Comparison of ENCODE assay signal across 33 cellular contexts in the genomic region with DNA sequence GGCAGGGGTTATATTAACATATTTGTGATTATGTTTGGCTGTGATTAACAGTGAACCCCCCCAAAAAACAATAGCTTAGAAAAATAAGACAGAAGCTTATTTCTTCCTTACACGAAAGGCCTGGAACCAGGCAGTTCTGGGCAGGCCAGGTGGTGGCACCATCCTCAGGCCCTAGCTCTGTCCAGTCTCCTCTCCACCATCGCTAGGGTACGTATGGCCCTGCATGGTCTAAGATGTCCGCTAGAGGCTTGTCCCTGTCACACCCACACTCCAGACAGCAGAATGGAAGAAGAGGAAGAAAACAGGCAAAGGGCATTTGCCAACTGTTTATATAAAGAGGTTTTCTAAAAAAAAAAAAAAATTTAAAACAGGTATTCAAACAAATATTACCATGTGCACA. TPM values are rescaled to one million over a fixed set of nuclear protein-coding genes. Genes with fewer than 3 reads are reported as not detected.
A peak's percentile ranks its signal among the peaks of the same experiment; 100 is the strongest.
DNase-seq lines count a peak whose midpoint lies in the region; TF ChIP-seq lines count a peak whose summit lies in the region.
"Had no signal": no experiment of that assay in that cellular context is flagged by ENCODE, and none has a peak within 500 bp of the region (broad histone marks: within the 10 kb centered on the region; RNA-seq: fewer than 3 reads in every experiment).

No MANE protein-coding gene starts in this region.

- H3K4me1 Mint-ChIP-seq in H9: peaks cover 17 to 26% of the 10 kb centered on the region in 2 experiments
- H3K4me1 Mint-ChIP-seq: activated CD4-positive, alpha-beta T cell treated with anti-CD3 and anti-CD28 coated beads, Interleukin-2, amount 10 ng/mL, durations not matched to agents 7 days and 5 days; CD8-positive, alpha-beta memory T cell had no signal

- no peak overlapping the region for H3K4me3 ChIP-seq in BLaER1 treated with 17β-estradiol and CSF1 and Interleukin-3, amounts not matched to agents 10 nM and 100 nM
- H3K4me3 ChIP-seq: HAP-1, left ventricle myocardium inferior, MG63, psoas muscle, tibial nerve had no signal

- no CpG with 5 or more reads among the region's 4 CpGs for WGBS in H9 (ENCODE audit: extremely low coverage, insufficient read length, low lambda C conversion rate)

- no peak overlapping the region for H4K8ac ChIP-seq in H9 (replicated peaks; ENCODE audit: insufficient read length, low read depth, low read length)

- no peaks in the 10 kb centered on the region for H3K23me2 ChIP-seq in H9 (ENCODE audit: insufficient read length, low read depth, low read length, poor library complexity, severe bottlenecking)

- no peak overlapping the region for H2AK5ac ChIP-seq in H9 (ENCODE audit: insufficient read length, low read length)

- no peak overlapping the region for H3T11ph ChIP-seq in H9 (ENCODE audit: low read length)

- peak overlapping the region in 9 of 11 experiments; percentile 60 to 86 (median 79); a peak in 19 of 22 replicates for H3K4me2 ChIP-seq in BLaER1 treated with 17β-estradiol and CSF1 and Interleukin-3, amounts not matched to agents 10 nM and 100 nM
- no peak overlapping the region for H3K4me2 ChIP-seq in H9 (ENCODE audit: insufficient read depth, insufficient read length, low read length)
- H3K4me2 ChIP-seq: KMS-11 had no signal

- no peaks in the 10 kb centered on the region for H3K27me3 ChIP-seq in BLaER1 treated with 17β-estradiol and CSF1 and Interleukin-3, amounts not matched to agents 10 nM and 100 nM
- H3K27me3 ChIP-seq in H9 (ENCODE audit: insufficient read depth, low read length): no peaks in the 10 kb centered on the region
- H3K27me3 ChIP-seq: MG63, tibial nerve had no signal

- H3K56ac ChIP-seq in H9 (ENCODE audit: insufficient read length, low read depth, low read length): no peak overlapping the region

- H2AFZ ChIP-seq in H9 (ENCODE audit: low read length): no peak overlapping the region

- H4K20me1 ChIP-seq in BLaER1 treated with 17β-estradiol and CSF1 and Interleukin-3, amounts not matched to agents 10 nM and 100 nM: no peaks in the 10 kb centered on the region
- H4K20me1 ChIP-seq in H9 (ENCODE audit: control insufficient read depth, insufficient read depth, insufficient read length): no peaks in the 10 kb centered on the region

- H3K36me3 Mint-ChIP-seq in H9 (ENCODE audit: insufficient read depth in 1 of 3, low read depth in 3 of 3): no peaks in the 10 kb centered on the region; a peak in 1 of 7 replicates
- H3K36me3 Mint-ChIP-seq: activated naive CD8-positive, alpha-beta T cell treated with anti-CD3 and anti-CD28 coated beads, Interleukin-2, amount 10 ng/mL, durations not matched to agents 7 days and 5 days; CD8-positive, alpha-beta memory T cell had no signal

- peak; percentile 37 for TF ChIP-seq CTCF in H9 (conservative IDR thresholded peaks at IDR 0.05)

- no peak overlapping the region for H3K4me3 Mint-ChIP-seq in H9
- H3K4me3 Mint-ChIP-seq: activated CD4-positive, alpha-beta T cell treated with anti-CD3 and anti-CD28 coated beads, Interleukin-2, amount 10 ng/mL, durations not matched to agents 7 days and 5 days; activated naive CD8-positive, alpha-beta T cell treated with anti-CD3 and anti-CD28 coated beads, Interleukin-2, amount 10 ng/mL, durations not matched to agents 7 days and 5 days; activated T-cell treated with anti-CD3 and anti-CD28 coated beads, Interleukin-2, amount 50 U/mL, for 4 hours; CD8-positive, alpha-beta memory T cell had no signal

- no peak overlapping the region for H3K23ac ChIP-seq in H9 (ENCODE audit: insufficient read length, low read depth, low read length)

- peaks cover 6% of the 10 kb centered on the region for H3K27me3 Mint-ChIP-seq in H9 (ENCODE audit: low read depth)

- H4K91ac ChIP-seq in H9 (ENCODE audit: insufficient read length, low read depth, low read length): no peak overlapping the region

- no peak overlapping the region for H2BK12ac ChIP-seq in H9 (ENCODE audit: insufficient read length, low read depth, low read length)

- H2BK20ac ChIP-seq in H9 (ENCODE audit: low read depth, low read length, poor library complexity, severe bottlenecking): no peak overlapping the region

- no peaks in the 10 kb centered on the region for H3K79me2 ChIP-seq in H9 (ENCODE audit: insufficient read depth, low read length)

- no peak overlapping the region for H2BK15ac ChIP-seq in H9 (ENCODE audit: low read depth, low read length)

- no peak overlapping the region for H2BK120ac ChIP-seq in H9 (ENCODE audit: low read depth, low read length, poor library complexity, severe bottlenecking)

- H3K79me1 ChIP-seq in H9 (ENCODE audit: insufficient read depth, low read depth, low read length, poor library complexity, severe bottlenecking): no peaks in the 10 kb centered on the region

- H3K4ac ChIP-seq in H9 (ENCODE audit: low read depth, low read length): no peak overlapping the region

- no peaks in the 10 kb centered on the region for H3K9me3 ChIP-seq in BLaER1 treated with 17β-estradiol and CSF1 and Interleukin-3, amounts not matched to agents 10 nM and 100 nM (replicated peaks in 1 of 11)
- H3K9me3 ChIP-seq in H9 (ENCODE audit: control insufficient read depth, low read depth, low read length): no peaks in the 10 kb centered on the region
- H3K9me3 ChIP-seq: HAP-1, left ventricle myocardium inferior, MG63, psoas muscle, tibial nerve had no signal

- DNase-seq in H9 (peak; percentile 48), SK-MEL-5 (ENCODE audit: low read depth, low spot score) (peak; percentile 49), iPS-NIHi7 (ENCODE audit: extremely low spot score) (peak; percentile 35), DMS53 (lab: John Stamatoyannopoulos, UW) (no peak), kidney tubule cell (ENCODE audit: low spot score) (no peak), NCI-H2107 treated with DMSO at 0.1 percent for 48 hours (lab: John Stamatoyannopoulos, UW; ENCODE audit: unreplicated experiment) (no peak)
- DNase-seq in activated CD4-positive, alpha-beta T cell treated with anti-CD3 and anti-CD28 coated beads for 48 hours: no peak
- DNase-seq: activated CD4-positive, alpha-beta T cell treated with anti-CD3 and anti-CD28 coated beads, Interleukin-2, amount 10 ng/mL, durations not matched to agents 7 days and 5 days; activated gamma-delta T cell treated with Interleukin-2 at 50 U/mL for 16 hours; activated naive CD8-positive, alpha-beta T cell treated with anti-CD3 and anti-CD28 coated beads, Interleukin-2, amount 10 ng/mL, durations not matched to agents 7 days and 5 days; activated T-cell treated with anti-CD3 and anti-CD28 coated beads, Interleukin-2, amount 50 U/mL, for 4 hours; aorta; CD8-positive, alpha-beta memory T cell; DMS 273 treated with DMSO at 0.1 percent for 48 hours; effector CD4-positive, alpha-beta T cell; EL; hypothalamus; left ventricle myocardium inferior; MG63; NCI-H1417; NCI-H2081; nucleus accumbens; psoas muscle; Right ventricle myocardium superior; stimulated activated CD4-positive, alpha-beta T cell treated with anti-CD3 and anti-CD28 coated beads, Interleukin-15, amount 100 ng/mL, for 24 hours; stimulated activated CD4-positive, alpha-beta T cell treated with anti-CD3 and anti-CD28 coated beads, Interleukin-4, amount 100 ng/mL, for 4 hours; T-helper 9 cell had no signal

- no peaks in the 10 kb centered on the region; a peak in 1 of 5 replicates for H3K9me3 Mint-ChIP-seq in H9
- H3K9me3 Mint-ChIP-seq: activated CD4-positive, alpha-beta T cell treated with anti-CD3 and anti-CD28 coated beads, Interleukin-2, amount 10 ng/mL, durations not matched to agents 7 days and 5 days; activated naive CD8-positive, alpha-beta T cell treated with anti-CD3 and anti-CD28 coated beads, Interleukin-2, amount 10 ng/mL, durations not matched to agents 7 days and 5 days; activated T-cell treated with anti-CD3 and anti-CD28 coated beads, Interleukin-2, amount 50 U/mL, for 4 hours; CD8-positive, alpha-beta memory T cell had no signal

- no peak overlapping the region for H2BK5ac ChIP-seq in H9 (ENCODE audit: insufficient read length, low read length)

- H4K5ac ChIP-seq in H9 (ENCODE audit: insufficient read length, low read depth, low read length): no peak overlapping the region

- H3K18ac ChIP-seq in H9 (ENCODE audit: insufficient read length, low read depth, low read length): no peak overlapping the region

- H3K36me3 ChIP-seq in BLaER1 treated with 17β-estradiol and CSF1 and Interleukin-3, amounts not matched to agents 10 nM and 100 nM: no peaks in the 10 kb centered on the region
- H3K36me3 ChIP-seq: HAP-1, left ventricle myocardium inferior, MG63, tibial nerve had no signal

- peaks cover 12 to 97% (median 90%) of the 10 kb centered on the region in 10 experiments; a peak in 19 of 20 replicates for H3K4me1 ChIP-seq in BLaER1 treated with 17β-estradiol and CSF1 and Interleukin-3, amounts not matched to agents 10 nM and 100 nM
- no peaks in the 10 kb centered on the region; the same call in 1 of the 2 replicates for H3K4me1 ChIP-seq in H9 (ENCODE audit: insufficient read depth, low read length)
- H3K4me1 ChIP-seq: HAP-1, left ventricle myocardium inferior, psoas muscle had no signal

- peak overlapping the region; percentile 65 to 94 (median 87) for H3K27ac ChIP-seq in BLaER1 treated with 17β-estradiol and CSF1 and Interleukin-3, amounts not matched to agents 10 nM and 100 nM
- no peak overlapping the region for H3K27ac ChIP-seq in H9 (ENCODE audit: insufficient read length, low read depth, low read length)
- H3K27ac ChIP-seq: KMS-11, left ventricle myocardium inferior, psoas muscle, tibial nerve had no signal

- peak overlapping the region in 9 of 11 experiments; percentile 65 to 80 (median 74); a peak in 16 of 22 replicates for H3K9ac ChIP-seq in BLaER1 treated with 17β-estradiol and CSF1 and Interleukin-3, amounts not matched to agents 10 nM and 100 nM
- H3K9ac ChIP-seq in H9 (ENCODE audit: extremely low read depth, insufficient read length, low read length): no peak overlapping the region
- H3K9ac ChIP-seq: KMS-11 had no signal

- in situ Hi-C loops in SK-MEL-5 (cut with HindIII; ENCODE audit: low pct_unique_long_range_greater_than_20kb, low sequenced_read_pairs): no loop called here

- no peak overlapping the region for H3K27ac Mint-ChIP-seq in H9
- H3K27ac Mint-ChIP-seq: activated CD4-positive, alpha-beta T cell treated with anti-CD3 and anti-CD28 coated beads, Interleukin-2, amount 10 ng/mL, durations not matched to agents 7 days and 5 days; activated naive CD8-positive, alpha-beta T cell treated with anti-CD3 and anti-CD28 coated beads, Interleukin-2, amount 10 ng/mL, durations not matched to agents 7 days and 5 days; CD8-positive, alpha-beta memory T cell had no signal

- no peak overlapping the region for H3K14ac ChIP-seq in H9 (ENCODE audit: insufficient read depth, low read length)

RNA-seq across cellular contexts. Expression of a gene that starts 6.6 kb away (rescaled TPM):
- total RNA-seq in H9 (2021): not detected in 2 replicates
- not detected in 2 replicates for total RNA-seq in SK-MEL-5 (2014; rRNA removed; shearing (Covaris generic))
- polyA plus RNA-seq in SK-MEL-5 (2015; cell fraction: cytosol; rRNA removed): not detected in 2 replicates
- polyA plus RNA-seq in SK-MEL-5 (2015; cell fraction: nucleus; rRNA removed): not detected in 2 replicates
- total RNA-seq: activated CD4-positive, alpha-beta T cell treated with anti-CD3 and anti-CD28 coated beads, Interleukin-2, amount 10 ng/mL, durations not matched to agents 7 days and 5 days; activated naive CD8-positive, alpha-beta T cell treated with anti-CD3 and anti-CD28 coated beads, Interleukin-2, amount 10 ng/mL, durations not matched to agents 7 days and 5 days; aorta; CD8-positive, alpha-beta memory T cell; epithelial cell of proximal tubule; glomerular endothelial cell; left ventricle myocardium inferior; Right ventricle myocardium superior; tibial nerve had no signal
- polyA plus RNA-seq: CD8-positive, alpha-beta memory T cell had no signal

Comparison
In these comparisons a context has a peak if more than half of its experiments do, and no peak if none do; other contexts are left out.
1. DNase-seq: peak in H9 (single experiment), SK-MEL-5 (single experiment) and iPS-NIHi7 (single experiment); none in DMS53 (single experiment), activated CD4-positive, alpha-beta T cell treated with anti-CD3 and anti-CD28 coated beads for 48 hours (single experiment), kidney tubule cell (single experiment) and NCI-H2107 treated with DMSO at 0.1 percent for 48 hours (single experiment).